ENCODE assay signal across 14 cellular contexts in the genomic region with DNA sequence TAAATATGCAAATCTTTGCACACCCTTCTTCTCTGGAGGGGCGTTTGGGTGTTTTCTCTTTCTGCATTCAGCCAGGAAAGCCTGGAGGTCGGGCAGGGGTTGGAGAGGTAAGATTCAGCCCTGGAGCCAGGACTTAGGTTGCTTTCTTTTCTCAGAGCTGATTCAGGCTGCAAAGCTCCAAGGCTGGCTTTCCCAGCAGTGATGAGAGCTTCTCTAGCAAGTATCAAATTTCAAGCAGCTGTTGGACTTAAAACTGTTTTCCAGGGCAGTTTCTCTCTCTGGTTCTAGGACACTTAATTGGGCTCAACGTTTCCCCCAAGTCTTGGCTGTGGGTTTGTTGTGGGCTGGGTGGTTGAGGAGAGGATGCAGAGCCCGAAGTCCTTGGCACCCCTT. TPM values are rescaled to one million over a fixed set of nuclear protein-coding genes. Genes with fewer than 3 reads are reported as not detected.
DNase-seq lines count a peak whose midpoint lies in the region; ATAC-seq, FAIRE-seq and TF ChIP-seq lines count a peak whose summit lies in the region.
"Had no signal": no experiment of that assay in that cellular context is flagged by ENCODE, and none has a peak within 500 bp of the region (broad histone marks: within the 10 kb centered on the region; RNA-seq: fewer than 3 reads in every experiment).

No MANE protein-coding gene starts in this region.

- H3K9me3 ChIP-seq in AG04450 (ENCODE audit: control insufficient read depth, insufficient read depth, low read length), result no peaks in the 10 kb centered on the region
- H3K9me3 ChIP-seq in MG63, result no peaks in the 10 kb centered on the region
- no peaks in the 10 kb centered on the region for H3K9me3 ChIP-seq in mucosa of stomach (ENCODE audit: control insufficient read depth, low read length)

- H3K4me3 ChIP-seq in AG04450 (ENCODE audit: low read depth, low read length) (peak overlapping the region; percentile 31; the same call in 1 of the 2 replicates), MG63 (no peak overlapping the region), brain microvascular endothelial cell (ENCODE audit: low read depth, low read length) (no peak overlapping the region), mucosa of stomach (ENCODE audit: low read length) (peak overlapping the region; percentile 82)

- peak overlapping the region; percentile 77 for H3K9ac ChIP-seq in mucosa of stomach (ENCODE audit: low read length)

- no peak for TF ChIP-seq CTCF in AG04450 (IDR thresholded peaks at IDR 0.05; ENCODE audit: low read depth, low read length)
- no peak for TF ChIP-seq CTCF in brain microvascular endothelial cell (IDR thresholded peaks at IDR 0.05; ENCODE audit: low read depth, low read length, missing control alignments)

- peaks cover 24% of the 10 kb centered on the region for H3K4me1 ChIP-seq in mucosa of stomach (ENCODE audit: control insufficient read depth, insufficient read depth, low read length)

- H3K36me3 ChIP-seq in MG63, result no peaks in the 10 kb centered on the region
- no peaks in the 10 kb centered on the region for H3K36me3 ChIP-seq in brain microvascular endothelial cell (replicated peaks)
- H3K36me3 ChIP-seq in mucosa of stomach (ENCODE audit: control insufficient read depth, insufficient read depth, low read length), result no peaks in the 10 kb centered on the region

- POLR2A ChIA-PET in AG04450 (lab: Yijun Ruan, JAX), result interaction anchor here (0.9 to 1.2 kb wide), 2 partner anchors 37 to 118 kb away, joined by 3 to 4 read pairs; no protein-coding TSS in a partner anchor

- H3K27ac ChIP-seq in AG04450 (ENCODE audit: low read depth, low read length), result peak overlapping the region; percentile 61
- H3K27ac ChIP-seq in brain microvascular endothelial cell, result no peak overlapping the region

- no peak for FAIRE-seq in urothelium cell line (lab: Jason Lieb, UNC)

- no peak for ATAC-seq in GM18868 (IDR thresholded peaks at IDR 0.05; ENCODE audit: unreplicated experiment)
- ATAC-seq in GM21528 (IDR thresholded peaks at IDR 0.05; ENCODE audit: low FRiP score, unreplicated experiment), result no peak
- ATAC-seq: activated T-cell treated with anti-CD3 and anti-CD28 coated beads, Interleukin-2, amount 50 U/mL, for 4 hours; T-cell had no signal

- in situ Hi-C loops in brain microvascular endothelial cell (cut with HindIII; ENCODE audit: low pct_ligation_motif_present, low sequenced_read_pairs), result no loop called here

- CTCF ChIA-PET in AG04450 (lab: Charles Lee), result interaction anchor here (0.9 to 1.7 kb wide), 5 partner anchors 14 to 96 kb away, joined by 3 to 9 read pairs (median 3); a partner anchor contains a TSS

- H3K27me3 ChIP-seq in AG04450 (ENCODE audit: control insufficient read depth, insufficient read depth, low read length), result peaks cover 4% of the 10 kb centered on the region
- H3K27me3 ChIP-seq in MG63, result no peaks in the 10 kb centered on the region
- H3K27me3 ChIP-seq in brain microvascular endothelial cell (replicated peaks), result no peaks in the 10 kb centered on the region
- H3K27me3 ChIP-seq in mucosa of stomach (ENCODE audit: control insufficient read depth, insufficient read depth, low read length), result no peaks in the 10 kb centered on the region

- DNase-seq in AG04450 (ENCODE audit: low read depth, low spot score), result peak; percentile 59
- DNase-seq in MG63, result peak; percentile 51
- peak; percentile 64 for DNase-seq in brain microvascular endothelial cell
- DNase-seq in SK-N-DZ (ENCODE audit: low spot score), result no peak
- no peak for DNase-seq in urothelium cell line (ENCODE audit: low spot score)
- DNase-seq: activated T-cell treated with anti-CD3 and anti-CD28 coated beads, Interleukin-2, amount 50 U/mL, for 4 hours; CD4-positive, alpha-beta memory T cell; naive B cell; NCI-H1048; T-cell had no signal

RNA-seq across cellular contexts. Expression of a gene that starts 0.6 kb away (rescaled TPM):
- polyA plus RNA-seq in AG04450 (2011; rRNA removed), result 2.2 and 7.3 TPM in 2 replicates
- polyA minus RNA-seq in AG04450 (2011; rRNA and poly(A)+ RNA removed), result 1.0 and 1.4 TPM in 2 replicates
- not detected in 2 replicates for total RNA-seq in MG63 (2014; rRNA removed; shearing (Covaris generic); ENCODE audit: low replicate concordance)
- not detected in 2 replicates for polyA plus RNA-seq in SK-N-DZ (2014; cell fraction: cytosol; rRNA removed)
- polyA plus RNA-seq in SK-N-DZ (2014; cell fraction: nucleus; rRNA removed), result 0.09 TPM in 1 of 2 replicates, not detected in the other
- total RNA-seq: CD4-positive, alpha-beta memory T cell; epithelial cell of proximal tubule had no signal
- polyA plus RNA-seq: CD4-positive, alpha-beta memory T cell had no signal

RNA-seq across cellular contexts. Expression of a gene that starts 20.9 kb away (rescaled TPM):
- 0.10 TPM in 1 of 2 replicates, not detected in the other for polyA plus RNA-seq in AG04450 (2011; rRNA removed)
- not detected in 2 replicates for polyA minus RNA-seq in AG04450 (2011; rRNA and poly(A)+ RNA removed)
- not detected in 2 replicates for total RNA-seq in MG63 (2014; rRNA removed; shearing (Covaris generic); ENCODE audit: low replicate concordance)
- not detected in 2 replicates for polyA plus RNA-seq in SK-N-DZ (2014; cell fraction: cytosol; rRNA removed)
- not detected in 2 replicates for polyA plus RNA-seq in SK-N-DZ (2014; cell fraction: nucleus; rRNA removed)
- total RNA-seq: activated T-cell treated with anti-CD3 and anti-CD28 coated beads, Interleukin-2, amount 50 U/mL, for 4 hours; CD4-positive, alpha-beta memory T cell; epithelial cell of proximal tubule; T-cell had no signal
- polyA plus RNA-seq: CD4-positive, alpha-beta memory T cell had no signal

Comparison
In these comparisons a context has a peak if more than half of its experiments do, and no peak if none do; other contexts are left out.
1. DNase-seq: peak in AG04450 (single experiment), MG63 (single experiment) and brain microvascular endothelial cell (single experiment); none in SK-N-DZ (single experiment) and urothelium cell line (single experiment).
2. H3K4me3 ChIP-seq: peak in AG04450 (single experiment) and mucosa of stomach (single experiment); none in MG63 (single experiment) and brain microvascular endothelial cell (single experiment).